In the genomic region with DNA sequence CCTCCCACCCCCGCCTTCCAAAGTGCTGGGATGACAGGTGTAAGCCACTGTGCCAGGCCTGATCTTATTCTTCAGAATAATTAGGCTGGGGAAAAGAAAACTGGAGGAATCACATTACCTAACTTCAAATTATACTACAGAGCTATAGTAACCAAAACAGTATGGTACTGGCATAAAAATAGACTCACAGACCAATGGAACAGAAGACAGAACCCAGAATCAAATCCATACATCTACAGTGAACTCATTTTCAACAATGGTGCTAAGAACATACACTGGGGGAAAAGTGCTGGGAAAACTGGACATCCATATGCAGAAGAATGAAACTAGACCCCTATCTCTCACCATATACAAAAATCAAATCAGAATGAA, we compare ENCODE assay signal across 7 cellular contexts.
DNase-seq lines count a peak whose midpoint lies in the region; ATAC-seq and TF ChIP-seq lines count a peak whose summit lies in the region.
"Not testable (repeated sequence)": the region's sequence is repeated elsewhere in the genome, so short reads cannot be mapped to it uniquely, and the experiment has no call there.

No MANE protein-coding gene starts in this region.

- not testable (repeated sequence) for H3K27me3 ChIP-seq in CD8-positive, alpha-beta T cell (ENCODE audit: insufficient read depth, low read length); colonic mucosa; left ventricle myocardium inferior (ENCODE audit: low read depth); thoracic aorta (replicated peaks; ENCODE audit: insufficient read depth)

- H3K4me3 ChIP-seq in CD8-positive, alpha-beta T cell (ENCODE audit: low read depth, low read length); colonic mucosa; left ventricle myocardium inferior; skin epidermis; thoracic aorta: not testable (repeated sequence)

- not testable (repeated sequence) for H3K4me1 Mint-ChIP-seq in CD8-positive, alpha-beta T cell (ENCODE audit: low read depth)
- H3K4me1 Mint-ChIP-seq in activated B cell treated with CpG ODN at 0.5 μM for 24 hours (peaks cover 65% of the 10 kb centered on the region), naive B cell (peaks cover 46 to 68% (median 63%) of the 10 kb centered on the region in 3 donors)

- not testable (repeated sequence) for TF ChIP-seq CTCF in CD8-positive, alpha-beta T cell (IDR thresholded peaks at IDR 0.05); activated B cell treated with CpG ODN at 0.5 μM for 24 hours (IDR thresholded peaks at IDR 0.05); colonic mucosa (IDR thresholded peaks at IDR 0.05); left ventricle myocardium inferior (IDR thresholded peaks at IDR 0.05; ENCODE audit: borderline replicate concordance); thoracic aorta (IDR thresholded peaks at IDR 0.05)

- not testable (repeated sequence) for H3K36me3 ChIP-seq in CD8-positive, alpha-beta T cell (ENCODE audit: insufficient read depth, low read length); colonic mucosa; thoracic aorta
- H3K36me3 ChIP-seq in left ventricle myocardium inferior = peaks cover 22% of the 10 kb centered on the region

- DNase-seq in CD8-positive, alpha-beta T cell; activated B cell treated with CpG ODN at 0.5 μM for 24 hours; colonic mucosa; left ventricle myocardium inferior; naive B cell; thoracic aorta (ENCODE audit: low spot score): not testable (repeated sequence)

- CTCF ChIA-PET in CD8-positive, alpha-beta T cell (lab: Charles Lee); activated B cell treated with CpG ODN at 0.5 μM for 24 hours (lab: Charles Lee): not testable (repeated sequence)

- POLR2A ChIA-PET in CD8-positive, alpha-beta T cell (lab: Charles Lee) = interaction anchor here (0.7 to 1.1 kb wide), 2 partner anchors 8 to 748 kb away, joined by 3 to 4 read pairs; no protein-coding TSS in a partner anchor
- POLR2A ChIA-PET in activated B cell treated with CpG ODN at 0.5 μM for 24 hours (lab: Charles Lee) = interaction anchor here (0.6 kb wide), 1 partner anchor 69 kb away, joined by 4 read pairs; no protein-coding TSS in a partner anchor

- H3K27ac Mint-ChIP-seq in CD8-positive, alpha-beta T cell = peak overlapping the region; percentile 19
- H3K27ac Mint-ChIP-seq in activated B cell treated with CpG ODN at 0.5 μM for 24 hours (peak overlapping the region; percentile 42), naive B cell (peak overlapping the region in 5 of 6 donors; percentile 66 to 72 (median 69))

- H3K9me3 ChIP-seq in CD8-positive, alpha-beta T cell (ENCODE audit: low read length); colonic mucosa; left ventricle myocardium inferior (replicated peaks); thoracic aorta: not testable (repeated sequence)

- H3K36me3 Mint-ChIP-seq in CD8-positive, alpha-beta T cell = peaks cover 64% of the 10 kb centered on the region
- H3K36me3 Mint-ChIP-seq in activated B cell treated with CpG ODN at 0.5 μM for 24 hours (ENCODE audit: low read depth) (peaks cover 82% of the 10 kb centered on the region), naive B cell (peaks cover 42 to 52% of the 10 kb centered on the region in 2 donors)

- H3K9me3 Mint-ChIP-seq in CD8-positive, alpha-beta T cell; activated B cell treated with CpG ODN at 0.5 μM for 24 hours: not testable (repeated sequence)
- peaks cover 0 to 16% (median 1%) of the 10 kb centered on the region in 7 donors for H3K9me3 Mint-ChIP-seq in naive B cell

- not testable (repeated sequence) for H3K27ac ChIP-seq in CD8-positive, alpha-beta T cell (ENCODE audit: low read depth, low read length)
- H3K27ac ChIP-seq in colonic mucosa (peak overlapping the region; percentile 24), left ventricle myocardium inferior (replicated peaks) (peak overlapping the region; percentile 70), skin epidermis (peak overlapping the region in 17 of 21 experiments; percentile 19 to 68 (median 48)), thoracic aorta (peak overlapping the region; percentile 27 to 59)

- intact Hi-C loops in CD8-positive, alpha-beta T cell (cut with DNase I, micrococcal nuclease) = loop anchor here in 1 of 2 experiments (10.0 kb wide), 1 partner anchor 48 kb away; no protein-coding TSS in a partner anchor
- intact Hi-C loops in activated B cell treated with CpG ODN at 0.5 μM for 24 hours (cut with micrococcal nuclease); colonic mucosa (cut with DNase I); left ventricle myocardium inferior (cut with micrococcal nuclease): not testable (repeated sequence)

- H3K9ac ChIP-seq in colonic mucosa (ENCODE audit: low read depth in 2 of 2, low read length in 2 of 2) = not testable (repeated sequence)

- not testable (repeated sequence) for H3K4me1 ChIP-seq in CD8-positive, alpha-beta T cell (ENCODE audit: insufficient read depth, low read length); colonic mucosa
- H3K4me1 ChIP-seq in left ventricle myocardium inferior (peaks cover 24% of the 10 kb centered on the region), thoracic aorta (ENCODE audit: control insufficient read depth in 1 of 2, low read depth in 2 of 2) (peaks cover 20 to 25% of the 10 kb centered on the region in 2 donors)

- H3K4me3 Mint-ChIP-seq in CD8-positive, alpha-beta T cell; activated B cell treated with CpG ODN at 0.5 μM for 24 hours: not testable (repeated sequence)
- H3K4me3 Mint-ChIP-seq in naive B cell = peak overlapping the region in 1 of 8 donors; percentile 50

- H3K27me3 Mint-ChIP-seq in CD8-positive, alpha-beta T cell (ENCODE audit: low read depth); activated B cell treated with CpG ODN at 0.5 μM for 24 hours; naive B cell: not testable (repeated sequence)

- not testable (repeated sequence) for ATAC-seq in CD8-positive, alpha-beta T cell; activated B cell treated with CpG ODN at 0.5 μM for 24 hours (ENCODE audit: low read depth); naive B cell (ENCODE audit: low read depth in 2 of 2); thoracic aorta (ENCODE audit: insufficient number of reproducible peaks, low FRiP score, low read depth)

Comparison
In these comparisons a context has a peak if more than half of its experiments do, and no peak if none do; other contexts are left out.
1. H3K27ac Mint-ChIP-seq: peak in every context shown above with its lines; median percentile 69 in naive B cell; 42 in activated B cell treated with CpG ODN at 0.5 μM for 24 hours; 19 in CD8-positive, alpha-beta T cell.